27 cellular contexts compared by ENCODE assay signal in the genomic region with DNA sequence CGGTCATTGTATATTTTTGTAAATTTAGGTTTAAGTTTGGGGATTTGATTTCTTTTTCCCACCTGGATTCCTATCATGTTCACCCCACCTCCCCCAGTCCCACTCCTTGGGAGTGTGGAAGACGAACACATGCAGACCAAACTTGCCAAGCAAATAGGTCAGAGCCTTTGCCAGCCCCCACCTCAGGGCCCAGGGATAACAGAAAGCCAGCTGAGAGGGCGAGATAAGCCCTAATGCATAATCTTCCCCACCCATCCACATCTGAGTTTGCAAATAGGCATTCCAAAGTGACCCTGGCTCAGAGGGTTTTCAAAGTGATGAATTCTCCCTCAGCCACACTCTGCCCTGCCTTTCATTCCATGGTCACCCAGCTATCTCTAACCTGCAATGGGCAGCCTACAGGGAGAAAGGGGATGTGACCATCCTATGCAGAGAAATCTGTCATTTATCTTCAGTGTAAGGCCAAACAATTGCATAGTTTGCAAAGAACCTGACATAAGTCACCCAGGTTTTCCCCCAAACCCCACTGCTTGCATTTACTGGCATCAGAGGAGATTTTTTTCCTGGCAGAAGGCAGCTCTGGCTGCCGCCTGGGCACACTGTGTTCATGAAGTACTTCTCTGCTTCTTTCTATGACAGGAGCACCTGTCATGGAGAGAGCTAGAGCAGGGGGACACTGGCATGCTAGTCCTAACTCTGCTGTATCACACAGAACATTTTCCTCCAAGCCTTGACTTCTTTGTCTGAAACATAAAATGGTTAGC.
A peak's percentile ranks its signal among the peaks of the same experiment; 100 is the strongest.
DNase-seq lines count a peak whose midpoint lies in the region; ATAC-seq, FAIRE-seq and TF ChIP-seq lines count a peak whose summit lies in the region.
"Had no signal": no experiment of that assay in that cellular context is flagged by ENCODE, and none has a peak within 500 bp of the region (broad histone marks: within the 10 kb centered on the region; RNA-seq: fewer than 3 reads in every experiment).

No MANE protein-coding gene starts in this region.

- no CpG with 5 or more reads among the region's 4 CpGs for WGBS in mesendoderm (ENCODE audit: extremely low coverage, insufficient coverage, low lambda C conversion rate)
- WGBS in gastroesophageal sphincter (ENCODE audit: low coverage in 1 of 2), 2 donors: 60 to 86% methylated on average over 1 to 3 of the region's 4 CpGs

- H3K79me1 ChIP-seq in mesendoderm (ENCODE audit: low read length): no peaks in the 10 kb centered on the region

- no peak overlapping the region for H2BK5ac ChIP-seq in mesendoderm (ENCODE audit: low read length)

- H2BK15ac ChIP-seq in mesendoderm (replicated peaks; ENCODE audit: low read depth): no peak overlapping the region

- DNase-seq in HUDEP-2 (lab: John Stamatoyannopoulos, UW; ENCODE audit: unreplicated experiment in 76 of 76): peak in 75 of 76 experiments; percentile 16 to 91 (median 75)
- peak; percentile 11 for DNase-seq in astrocyte of the hippocampus (ENCODE audit: low read depth, low spot score)
- peak; percentile 45 for DNase-seq in mesendoderm
- no peak for DNase-seq in AG08396 (ENCODE audit: low spot score)
- no peak for DNase-seq in GM12892 (ENCODE audit: insufficient read length)
- no peak for DNase-seq in effector CD4-positive, alpha-beta T cell
- DNase-seq: activated CD4-positive, alpha-beta T cell treated with anti-CD3 and anti-CD28 coated beads for 4 hours; activated CD8-positive, alpha-beta memory T cell treated with anti-CD3 and anti-CD28 coated beads for 24 hours; activated effector memory CD4-positive, alpha-beta T cell treated with anti-CD3 and anti-CD28 coated beads, Interleukin-2, amount 50 U/mL, for 16 hours; activated naive CD8-positive, alpha-beta T cell treated with anti-CD3 and anti-CD28 coated beads, Interleukin-2, amount 10 ng/mL, durations not matched to agents 7 days and 5 days; activated T-cell treated with anti-CD3 and anti-CD28 coated beads, Interleukin-2, amount 50 U/mL, for 1 hour; central memory CD4-positive, alpha-beta T cell; dermis blood vessel endothelial cell; DMS79; HCEC 1CT; KBM-7; kidney; lower lobe of right lung; MM.1S; NCI-H1417 treated with DMSO at 0.1 percent for 48 hours; retina; upper lobe of left lung had no signal

- no peak overlapping the region for H4K8ac ChIP-seq in mesendoderm (ENCODE audit: low read depth, low read length)

- H3K9ac ChIP-seq in BLaER1 (no peak overlapping the region), mesendoderm (ENCODE audit: low read length) (no peak overlapping the region)

- no peak overlapping the region for H4K5ac ChIP-seq in mesendoderm (ENCODE audit: low read length)

- no peak overlapping the region for H3K18ac ChIP-seq in mesendoderm (ENCODE audit: low read length)

- no peak for TF ChIP-seq POLR2A in GM12892 (IDR thresholded peaks at IDR 0.05; ENCODE audit: low read depth, low read length)
- TF ChIP-seq POLR2A in gastroesophageal sphincter (IDR thresholded peaks at IDR 0.05): no peak

- no peak for TF ChIP-seq EP300 in gastroesophageal sphincter (IDR thresholded peaks at IDR 0.05)

- no peak for ATAC-seq in gastroesophageal sphincter
- ATAC-seq: lower lobe of right lung had no signal

- H3K36me3 ChIP-seq in BLaER1 (no peaks in the 10 kb centered on the region), mesendoderm (ENCODE audit: control insufficient read depth, insufficient read depth, low read length) (no peaks in the 10 kb centered on the region), gastroesophageal sphincter (no peaks in the 10 kb centered on the region)
- H3K36me3 ChIP-seq: lower lobe of right lung, SJSA1, upper lobe of left lung had no signal

- H3K4ac ChIP-seq in mesendoderm (ENCODE audit: low read depth, low read length): no peak overlapping the region

- H3K4me3 ChIP-seq in BLaER1 (no peak overlapping the region), mesendoderm (ENCODE audit: low read length) (no peak overlapping the region), gastroesophageal sphincter (no peak overlapping the region)
- H3K4me3 ChIP-seq: lower lobe of right lung, SJSA1, upper lobe of left lung had no signal

- H2AK5ac ChIP-seq in mesendoderm (ENCODE audit: low read length): no peak overlapping the region

- H3K4me2 ChIP-seq in BLaER1 (0 out of 2 replicates have a peak overlapping the region, but pooled peaks have one; percentile 3), mesendoderm (ENCODE audit: low read length) (no peak overlapping the region)

- no peak overlapping the region for H2BK120ac ChIP-seq in mesendoderm (ENCODE audit: low read depth, low read length)

- H3K27ac ChIP-seq in BLaER1 (no peak overlapping the region), mesendoderm (ENCODE audit: low read depth, low read length) (no peak overlapping the region), gastroesophageal sphincter (no peak overlapping the region)
- H3K27ac ChIP-seq: lower lobe of right lung, SJSA1, upper lobe of left lung had no signal

- H3K79me2 ChIP-seq in mesendoderm (ENCODE audit: control insufficient read depth, insufficient read depth, low read length): no peaks in the 10 kb centered on the region

- TF ChIP-seq CTCF in gastroesophageal sphincter (IDR thresholded peaks at IDR 0.05): no peak

- H3K4me1 ChIP-seq in BLaER1: 0 out of 2 replicates have a peak, but pooled peaks cover 7% of the 10 kb centered on the region
- peaks cover 2% of the 10 kb centered on the region for H3K4me1 ChIP-seq in mesendoderm (ENCODE audit: control insufficient read depth, low read depth, low read length)
- peaks cover 0 to 5% (median 0%) of the 10 kb centered on the region in 3 donors for H3K4me1 ChIP-seq in gastroesophageal sphincter
- H3K4me1 ChIP-seq: lower lobe of right lung, SJSA1 had no signal

- H4K20me1 ChIP-seq in BLaER1: no peaks in the 10 kb centered on the region

- no peak overlapping the region for H3K23ac ChIP-seq in mesendoderm (ENCODE audit: low read length)

- H3K56ac ChIP-seq in mesendoderm (ENCODE audit: low read length): no peak overlapping the region

- no peaks in the 10 kb centered on the region for H3K27me3 ChIP-seq in BLaER1
- H3K27me3 ChIP-seq in mesendoderm (ENCODE audit: insufficient read depth, low read length, poor library complexity): no peaks in the 10 kb centered on the region
- H3K27me3 ChIP-seq in gastroesophageal sphincter: no peaks in the 10 kb centered on the region
- H3K27me3 ChIP-seq: SJSA1, upper lobe of left lung had no signal

- H3K9me3 ChIP-seq in BLaER1: no peaks in the 10 kb centered on the region
- H3K9me3 ChIP-seq in gastroesophageal sphincter: no peaks in the 10 kb centered on the region
- H3K9me3 ChIP-seq: lower lobe of right lung, SJSA1, upper lobe of left lung had no signal

- no peak for FAIRE-seq in GM12892 (lab: Jason Lieb, UNC)
- FAIRE-seq: astrocyte, GM18507, kidney had no signal

Comparison
In these comparisons a context has a peak if more than half of its experiments do, and no peak if none do; other contexts are left out.
1. DNase-seq: peak in HUDEP-2 (75 of 76), astrocyte of the hippocampus (single experiment) and mesendoderm (single experiment); none in AG08396 (single experiment), GM12892 (single experiment) and effector CD4-positive, alpha-beta T cell (single experiment).